ENCODE assay signal across 10 cellular contexts in genomic region chr1:156487862-156488261, GRCh38. TPM values are rescaled to one million over a fixed set of nuclear protein-coding genes. Genes with fewer than 3 reads are reported as not detected.
DNase-seq lines count a peak whose midpoint lies in the region; ATAC-seq and TF ChIP-seq lines count a peak whose summit lies in the region.
"Had no signal": no experiment of that assay in that cellular context is flagged by ENCODE, and none has a peak within 500 bp of the region (broad histone marks: within the 10 kb centered on the region; RNA-seq: fewer than 3 reads in every experiment).

No MANE protein-coding gene starts in this region.

- H3K4me1 ChIP-seq in CD4-positive, CD25-positive, alpha-beta regulatory T cell (ENCODE audit: control insufficient read depth, insufficient read depth, low read length, poor library complexity, severe bottlenecking), result peaks cover 97% of the 10 kb centered on the region

- H3K27me3 ChIP-seq in CD4-positive, CD25-positive, alpha-beta regulatory T cell (ENCODE audit: control insufficient read depth, insufficient read depth, low read length), result no peaks in the 10 kb centered on the region

- POLR2A ChIA-PET in WTC11 (lab: Charles Lee), result interaction anchor here (2.9 kb wide), 1 partner anchor 11 kb away, joined by 15 read pairs; no protein-coding TSS in a partner anchor

- peaks cover 13% of the 10 kb centered on the region for H3K36me3 ChIP-seq in CD4-positive, CD25-positive, alpha-beta regulatory T cell (ENCODE audit: control insufficient read depth, insufficient read depth, low read length)

- H3K9me3 Mint-ChIP-seq in CD4-positive, CD25-positive, alpha-beta regulatory T cell, result no peaks in the 10 kb centered on the region
- H3K9me3 Mint-ChIP-seq in WTC11, result no peaks in the 10 kb centered on the region

- H3K27ac ChIP-seq in CD4-positive, CD25-positive, alpha-beta regulatory T cell (ENCODE audit: insufficient read depth, low read length, poor library complexity, severe bottlenecking), result peak overlapping the region; percentile 71
- H3K27ac ChIP-seq: HL-60 had no signal

- H3K4me3 Mint-ChIP-seq in CD4-positive, CD25-positive, alpha-beta regulatory T cell, result peak overlapping the region; percentile 65 to 89 (median 80)
- no peak overlapping the region for H3K4me3 Mint-ChIP-seq in WTC11

- H3K27ac Mint-ChIP-seq in CD4-positive, CD25-positive, alpha-beta regulatory T cell, result peak overlapping the region; percentile 89 to 98 (median 96)
- peak overlapping the region; percentile 68; the same call in 1 of the 2 replicates for H3K27ac Mint-ChIP-seq in WTC11

- H3K27me3 Mint-ChIP-seq in CD4-positive, CD25-positive, alpha-beta regulatory T cell, result no peaks in the 10 kb centered on the region
- H3K27me3 Mint-ChIP-seq in WTC11 (ENCODE audit: low read depth), result no peaks in the 10 kb centered on the region

- no peak for TF ChIP-seq CTCF in WTC11 (IDR thresholded peaks at IDR 0.05)

- intact Hi-C loops in left colon (cut with DNase I, micrococcal nuclease), result no loop called here

- ATAC-seq in CD4-positive, CD25-positive, alpha-beta regulatory T cell (ENCODE audit: low read depth in 2 of 2), result peak; percentile 43 to 54
- peak; percentile 24 for ATAC-seq in GM21381 (IDR thresholded peaks at IDR 0.05; ENCODE audit: unreplicated experiment)
- no peak for ATAC-seq in WTC11
- ATAC-seq in left colon, result peak; percentile 22
- ATAC-seq in GM19455 (IDR thresholded peaks at IDR 0.05; ENCODE audit: unreplicated experiment), result no peak

- peak overlapping the region; percentile 61 for H3K4me3 ChIP-seq in CD4-positive, CD25-positive, alpha-beta regulatory T cell (ENCODE audit: low read depth, low read length)

- H3K4me1 Mint-ChIP-seq in CD4-positive, CD25-positive, alpha-beta regulatory T cell, result peaks cover 20 to 97% (median 74%) of the 10 kb centered on the region in 4 donors
- peaks cover 49% of the 10 kb centered on the region for H3K4me1 Mint-ChIP-seq in WTC11

- H3K9me3 ChIP-seq in CD4-positive, CD25-positive, alpha-beta regulatory T cell (ENCODE audit: control insufficient read depth in 2 of 2, low read length in 2 of 2), result no peaks in the 10 kb centered on the region

- CTCF ChIA-PET in WTC11 (lab: Charles Lee), result interaction anchor here (1.4 to 1.5 kb wide), 2 partner anchors 29 to 136 kb away, joined by 4 to 6 read pairs; no protein-coding TSS in a partner anchor

- peak in 1 of 3 donors; percentile 32 for DNase-seq in CD4-positive, CD25-positive, alpha-beta regulatory T cell
- DNase-seq in WTC11 (ENCODE audit: low spot score) (no peak), left colon (no peak), T-helper 9 cell (no peak), 8988T (no peak), NCI-H2171 (lab: John Stamatoyannopoulos, UW) (no peak)
- DNase-seq: GF-D8 had no signal

- H3K36me3 Mint-ChIP-seq in CD4-positive, CD25-positive, alpha-beta regulatory T cell, result peaks cover 7% of the 10 kb centered on the region
- H3K36me3 Mint-ChIP-seq in WTC11, result no peaks in the 10 kb centered on the region

TF ChIP-seq in WTC11, 78 proteins besides CTCF, POLR2A, EP300 and RAD21 (continues in another document):
- TF ChIP-seq GTF2I (CRISPR knock-in tag; conservative IDR thresholded peaks at IDR 0.05) (no peak), MLX (CRISPR knock-in tag; IDR thresholded peaks at IDR 0.05) (no peak), JAZF1 (CRISPR knock-in tag; IDR thresholded peaks at IDR 0.05) (no peak), CREM (CRISPR knock-in tag; IDR thresholded peaks at IDR 0.05) (no peak), ESRRA (CRISPR knock-in tag; IDR thresholded peaks at IDR 0.05; ENCODE audit: borderline replicate concordance) (no peak), USF1 (CRISPR knock-in tag; IDR thresholded peaks at IDR 0.05) (no peak), ZNF532 (CRISPR knock-in tag; IDR thresholded peaks at IDR 0.05; ENCODE audit: borderline replicate concordance) (no peak), IRF1 (CRISPR knock-in tag; IDR thresholded peaks at IDR 0.05) (no peak), SMAD3 (CRISPR knock-in tag; IDR thresholded peaks at IDR 0.05; ENCODE audit: borderline replicate concordance) (no peak), AR (CRISPR knock-in tag; IDR thresholded peaks at IDR 0.05) (no peak), ZNF423 (CRISPR knock-in tag; IDR thresholded peaks at IDR 0.05) (no peak), PREB (CRISPR knock-in tag; IDR thresholded peaks at IDR 0.05; ENCODE audit: borderline replicate concordance) (no peak)

RNA-seq across cellular contexts. Expression of gene MEF2D, which starts 12.7 kb away (rescaled TPM):
- 186 TPM for total RNA-seq in CD4-positive, CD25-positive, alpha-beta regulatory T cell
- polyA plus RNA-seq in CD4-positive, CD25-positive, alpha-beta regulatory T cell, result 10 to 100 TPM in 1 of 4 donors, 1 to 10 TPM in 3; 4.6 to 11.5 (median 6.4) TPM
- total RNA-seq in WTC11 (2021) (20.6 to 24.1 TPM (median 24.0 TPM) in 3 replicates), left colon (10 to 100 TPM; 45.9 to 66.4 TPM)

Comparison
In these comparisons a context has a peak if more than half of its experiments do, and no peak if none do; other contexts are left out.
1. ATAC-seq: peak in CD4-positive, CD25-positive, alpha-beta regulatory T cell (2 of 2), GM21381 (single experiment) and left colon (single experiment); none in WTC11 (single experiment) and GM19455 (single experiment).